ENCODE assay signal across 9 cellular contexts in the genomic region with DNA sequence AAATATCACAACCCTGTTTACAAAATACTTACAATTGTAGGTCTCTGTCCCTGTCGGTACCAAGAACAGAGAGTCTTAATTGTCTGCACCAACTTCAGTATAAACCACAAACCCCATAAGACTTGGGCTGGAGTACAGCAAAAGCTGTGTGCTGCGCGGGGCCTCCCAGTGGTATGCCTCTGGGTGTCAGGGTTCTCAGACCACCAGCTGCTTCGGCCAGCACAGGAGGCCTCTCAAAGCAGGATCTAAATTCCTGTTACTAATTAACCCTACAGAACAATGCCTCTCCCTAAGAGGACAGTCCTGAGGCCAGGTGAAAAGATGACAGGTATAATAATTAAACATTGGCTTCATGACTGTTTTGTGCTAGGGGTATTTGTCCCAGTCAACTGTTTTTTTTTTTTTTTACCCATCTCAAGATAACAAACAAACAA. TPM values are rescaled to one million over a fixed set of nuclear protein-coding genes. Genes with fewer than 3 reads are reported as not detected.
A peak's percentile ranks its signal among the peaks of the same experiment; 100 is the strongest.
DNase-seq lines count a peak whose midpoint lies in the region; ATAC-seq and TF ChIP-seq lines count a peak whose summit lies in the region.
"Had no signal": no experiment of that assay in that cellular context is flagged by ENCODE, and none has a peak within 500 bp of the region (broad histone marks: within the 10 kb centered on the region; RNA-seq: fewer than 3 reads in every experiment).

No MANE protein-coding gene starts in this region.

- no peak for TF ChIP-seq CTCF in spleen (IDR thresholded peaks at IDR 0.05 in 8 of 11, conservative IDR thresholded peaks at IDR 0.05 in 3 of 11)

- H4K20me1 ChIP-seq in Karpas-422 (ENCODE audit: insufficient read depth, low read depth, low read length): no peaks in the 10 kb centered on the region

- no peak overlapping the region for H3K4me2 ChIP-seq in Karpas-422 (ENCODE audit: low read depth, low read length, poor library complexity, severe bottlenecking)

- no peak overlapping the region for H2AFZ ChIP-seq in Karpas-422 (ENCODE audit: low read length)

- ATAC-seq in HG02571 (IDR thresholded peaks at IDR 0.05; ENCODE audit: unreplicated experiment) (peak; percentile 40), left cardiac atrium (peak; percentile 43 to 48), HG03045 (IDR thresholded peaks at IDR 0.05; ENCODE audit: unreplicated experiment) (no peak)
- ATAC-seq: K562 had no signal

- H3K9me3 ChIP-seq in spleen (no peaks in the 10 kb centered on the region), Karpas-422 (ENCODE audit: low read length) (no peaks in the 10 kb centered on the region)

- H3K79me2 ChIP-seq in Karpas-422 (ENCODE audit: low read length): no peaks in the 10 kb centered on the region

- no peak for TF ChIP-seq POLR2A in spleen (IDR thresholded peaks at IDR 0.05)

- intact Hi-C loops in left cardiac atrium (cut with DNase I): loop anchor here in 1 of 2 donors (10.0 kb wide), 1 partner anchor 99 kb away; no protein-coding TSS in a partner anchor
- intact Hi-C loops in spleen (cut with DNase I; ENCODE audit: low total_unique reads): no loop called here

- H3K27me3 ChIP-seq in spleen (replicated peaks in 1 of 7) (no peaks in the 10 kb centered on the region), Karpas-422 (ENCODE audit: low read length) (0 out of 2 replicates have a peak, but pooled peaks cover 3% of the 10 kb centered on the region)

- DNase-seq in EH (ENCODE audit: low read depth) (peak; percentile 36), left cardiac atrium (no peak), spleen (no peak), NCI-H2029 treated with DMSO at 0.1 percent for 48 hours (lab: John Stamatoyannopoulos, UW) (no peak), Karpas-422 (no peak)
- peak; percentile 25 for DNase-seq in activated CD4-positive, alpha-beta T cell treated with anti-CD3 and anti-CD28 coated beads, Interleukin-2, amount 50 U/mL, for 1 hour

- no peaks in the 10 kb centered on the region for H3K9me2 ChIP-seq in Karpas-422 (replicated peaks; ENCODE audit: insufficient read depth, low read length)

- peak overlapping the region in 5 of 8 donors; percentile 28 to 56 (median 53) for H3K27ac ChIP-seq in spleen
- no peak overlapping the region for H3K27ac ChIP-seq in Karpas-422 (ENCODE audit: low read length)

- WGBS in spleen, 5 donors: 47 to 69% (median 58%) methylated on average over 4 of the region's 4 CpGs

- no peak overlapping the region for H3K4me3 ChIP-seq in spleen
- no peak overlapping the region for H3K4me3 ChIP-seq in Karpas-422 (ENCODE audit: low read length)
- H3K4me3 ChIP-seq: K562 had no signal

- no peak overlapping the region for H3K9ac ChIP-seq in Karpas-422 (ENCODE audit: low read length)

- H3K4me1 ChIP-seq in spleen (peaks cover 0 to 42% (median 9%) of the 10 kb centered on the region in 6 donors), Karpas-422 (ENCODE audit: low read length) (no peaks in the 10 kb centered on the region)

- peaks cover 0 to 4% (median 0%) of the 10 kb centered on the region in 6 donors for H3K36me3 ChIP-seq in spleen
- H3K36me3 ChIP-seq in Karpas-422 (ENCODE audit: insufficient read depth, low read length): no peaks in the 10 kb centered on the region

RNA-seq across cellular contexts. Expression of gene SVIL, which starts 1.0 kb away (rescaled TPM):
- total RNA-seq in left cardiac atrium (100 to 1,000 TPM; 203 to 250 TPM), spleen (10 to 100 TPM; 13.6 to 65.3 (median 24.3) TPM)
- polyA plus RNA-seq in spleen: 1 to 10 TPM; 1.4 to 2.3 (median 1.6) TPM
- total RNA-seq in Karpas-422 (2014; rRNA removed; shearing (Covaris generic); ENCODE audit: low replicate concordance): not detected in 2 replicates

Comparison
In these comparisons a context has a peak if more than half of its experiments do, and no peak if none do; other contexts are left out.
1. DNase-seq: peak in EH (single experiment) and activated CD4-positive, alpha-beta T cell treated with anti-CD3 and anti-CD28 coated beads, Interleukin-2, amount 50 U/mL, for 1 hour (single experiment); none in left cardiac atrium (single experiment), spleen (single experiment), NCI-H2029 treated with DMSO at 0.1 percent for 48 hours (single experiment) and Karpas-422 (single experiment).
2. RNA of gene SVIL, which starts 1.0 kb away (total RNA-seq): 203 to 250 TPM in left cardiac atrium and 13.6 to 65.3 TPM in spleen; not detected in Karpas-422; every median in the first group is over 10 times any median in the second.